In the genomic region with DNA sequence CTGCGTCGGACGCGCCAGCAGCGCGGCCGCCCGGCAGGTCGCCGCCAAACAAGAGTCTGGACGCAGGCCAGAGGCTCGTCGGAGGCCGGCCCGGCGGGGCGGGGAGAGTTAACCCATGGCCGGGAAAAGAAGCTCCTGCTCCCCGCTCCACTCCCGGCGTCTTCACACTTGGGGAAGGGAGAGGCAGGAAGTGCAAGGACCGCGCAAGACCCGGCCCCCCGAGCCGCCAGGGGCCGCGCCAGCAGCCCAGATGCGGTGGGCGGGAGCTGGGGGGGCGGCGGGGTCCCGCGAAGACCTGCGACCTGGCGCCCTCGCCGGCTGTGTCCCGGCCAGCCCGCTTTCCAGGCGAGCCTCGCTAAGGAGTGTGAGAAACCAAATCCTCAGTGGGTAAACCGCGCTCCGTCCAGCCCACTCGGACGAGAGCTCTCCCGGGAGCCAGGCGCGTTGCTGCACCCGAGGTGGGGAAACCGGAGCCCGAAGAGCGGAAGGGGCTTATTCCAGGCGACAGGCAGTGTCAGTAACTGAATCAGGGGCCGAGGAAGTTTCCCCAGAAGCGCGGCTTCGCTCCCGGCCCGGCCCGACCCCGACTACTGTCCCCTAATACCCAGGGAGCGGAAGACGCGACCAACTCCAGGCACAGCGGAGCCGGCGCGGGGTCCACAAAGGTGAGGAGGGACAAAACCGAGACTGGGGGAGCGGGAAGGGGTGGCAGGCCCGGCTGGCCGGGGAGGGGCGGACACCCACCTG, we compare ENCODE assay signal across 8 cellular contexts. TPM values are rescaled to one million over a fixed set of nuclear protein-coding genes. Genes with fewer than 3 reads are reported as not detected.
DNase-seq lines count a peak whose midpoint lies in the region; ATAC-seq, FAIRE-seq and TF ChIP-seq lines count a peak whose summit lies in the region.

No MANE protein-coding gene starts in this region.

- no peak for TF ChIP-seq POLR2A in HepG2 (IDR thresholded peaks at IDR 0.05; ENCODE audit: insufficient read depth in 1 of 2, low read depth in 2 of 2, low read length in 2 of 2)

- TF ChIP-seq RAD21 in HepG2 (CRISPR knock-in tag; IDR thresholded peaks at IDR 0.05), result no peak

- intact Hi-C loops in dendritic cell treated with granulocyte-macrophage colony-stimulating factor and Interleukin-4, amounts not matched to agents 40 ng/mL and 50 ng/mL, for 4 days (cut with micrococcal nuclease), result no loop called here
- intact Hi-C loops in HepG2 (cut with micrococcal nuclease; ENCODE audit: unreplicated experiment), result loop anchor here (5.0 kb wide), 1 partner anchor 52 kb away; no protein-coding TSS in a partner anchor

- H3K9me3 Mint-ChIP-seq in dendritic cell treated with granulocyte-macrophage colony-stimulating factor and Interleukin-4, amounts not matched to agents 40 ng/mL and 50 ng/mL, for 4 days, result no peaks in the 10 kb centered on the region

- BruUV-seq in HepG2 (replicated peaks; lab: Mats Ljungman, UMichigan), result no TSS peak

- CTCF ChIA-PET in HepG2 (lab: Yijun Ruan, JAX; ENCODE audit: low intra/inter-chr PET ratio, low total read pairs), result no interaction called here

- H3K9ac ChIP-seq in BLaER1 treated with 17β-estradiol and CSF1 and Interleukin-3, amounts not matched to agents 10 nM and 100 nM, result peak overlapping the region; percentile 72 to 89 (median 82); a peak in 21 of 22 replicates
- H3K9ac ChIP-seq in HepG2 (ENCODE audit: insufficient read depth, low read depth, low read length), result no peak overlapping the region

- H3K79me2 ChIP-seq in HepG2 (ENCODE audit: insufficient read depth, low read length), result no peaks in the 10 kb centered on the region

- DNase-seq in GM20000 (ENCODE audit: low spot score), result peak; percentile 73
- no peak for DNase-seq in HepG2 (ENCODE audit: low spot score)
- DNase-seq in thoracic aorta (ENCODE audit: low spot score), result no peak

- WGBS in HepG2 (ENCODE audit: low lambda C conversion rate), result 3% methylated on average over 19 of the region's 75 CpGs

- peaks cover 0 to 28% (median 15%) of the 10 kb centered on the region in 11 experiments; a peak in 12 of 22 replicates for H4K20me1 ChIP-seq in BLaER1 treated with 17β-estradiol and CSF1 and Interleukin-3, amounts not matched to agents 10 nM and 100 nM
- no peaks in the 10 kb centered on the region for H4K20me1 ChIP-seq in HepG2 (ENCODE audit: insufficient read depth, low read length)

- H3K4me1 ChIP-seq in BLaER1 treated with 17β-estradiol and CSF1 and Interleukin-3, amounts not matched to agents 10 nM and 100 nM, result peaks cover 10 to 37% (median 29%) of the 10 kb centered on the region in 10 experiments; a peak in 19 of 20 replicates
- peaks cover 19% of the 10 kb centered on the region for H3K4me1 ChIP-seq in HepG2 (ENCODE audit: insufficient read depth, low read length)
- H3K4me1 ChIP-seq in thoracic aorta (ENCODE audit: control insufficient read depth in 1 of 2, low read depth in 2 of 2), result peaks cover 6 to 8% of the 10 kb centered on the region in 2 donors

- peak overlapping the region in 9 of 11 experiments; percentile 41 to 78 (median 68); a peak in 18 of 22 replicates for H3K27ac ChIP-seq in BLaER1 treated with 17β-estradiol and CSF1 and Interleukin-3, amounts not matched to agents 10 nM and 100 nM
- H3K27ac ChIP-seq in HepG2 (ENCODE audit: extremely low read length, insufficient read depth, low read length) (no peak overlapping the region), thoracic aorta (peak overlapping the region; percentile 79 to 86)

- no peak overlapping the region for H3K27ac Mint-ChIP-seq in dendritic cell treated with granulocyte-macrophage colony-stimulating factor and Interleukin-4, amounts not matched to agents 40 ng/mL and 50 ng/mL, for 4 days

- no peak for FAIRE-seq in HepG2 (lab: Jason Lieb, UNC)

- peaks cover 21% of the 10 kb centered on the region for H3K4me1 Mint-ChIP-seq in dendritic cell treated with granulocyte-macrophage colony-stimulating factor and Interleukin-4, amounts not matched to agents 40 ng/mL and 50 ng/mL, for 4 days (ENCODE audit: low read depth)

- peaks cover 0 to 4% (median 0%) of the 10 kb centered on the region in 11 experiments; a peak in 4 of 22 replicates for H3K36me3 ChIP-seq in BLaER1 treated with 17β-estradiol and CSF1 and Interleukin-3, amounts not matched to agents 10 nM and 100 nM
- H3K36me3 ChIP-seq in HepG2 (replicated peaks in 1 of 2; ENCODE audit: control insufficient read depth in 1 of 2, insufficient read depth in 2 of 2, low read length in 2 of 2) (no peaks in the 10 kb centered on the region), thoracic aorta (no peaks in the 10 kb centered on the region)

- peak overlapping the region; percentile 56 to 94 (median 86) for H3K4me3 ChIP-seq in BLaER1 treated with 17β-estradiol and CSF1 and Interleukin-3, amounts not matched to agents 10 nM and 100 nM
- H3K4me3 ChIP-seq in HepG2 (replicated peaks in 1 of 3; ENCODE audit: insufficient read depth in 1 of 3, low read depth in 2 of 3, low read length in 3 of 3), result peak overlapping the region; percentile 58 to 75 (median 63)
- peak overlapping the region; percentile 97 for H3K4me3 ChIP-seq in thoracic aorta

- peak overlapping the region; percentile 91 for H3K4me3 Mint-ChIP-seq in dendritic cell treated with granulocyte-macrophage colony-stimulating factor and Interleukin-4, amounts not matched to agents 40 ng/mL and 50 ng/mL, for 4 days

- peak overlapping the region; percentile 78 to 97 (median 94) for H3K4me2 ChIP-seq in BLaER1 treated with 17β-estradiol and CSF1 and Interleukin-3, amounts not matched to agents 10 nM and 100 nM
- H3K4me2 ChIP-seq in HepG2 (ENCODE audit: low read depth, low read length), result peak overlapping the region; percentile 85

- no peak overlapping the region for H2AFZ ChIP-seq in HepG2 (ENCODE audit: low read length)

- peaks cover 71% of the 10 kb centered on the region for H3K27me3 Mint-ChIP-seq in dendritic cell treated with granulocyte-macrophage colony-stimulating factor and Interleukin-4, amounts not matched to agents 40 ng/mL and 50 ng/mL, for 4 days

- ATAC-seq in HepG2 (peak; percentile 51), thoracic aorta (ENCODE audit: insufficient number of reproducible peaks, low FRiP score, low read depth) (no peak), HG03378 (IDR thresholded peaks at IDR 0.05; ENCODE audit: unreplicated experiment) (no peak), GM21367 (IDR thresholded peaks at IDR 0.05; ENCODE audit: unreplicated experiment) (no peak)

- in situ Hi-C loops in HepG2 (cut with HindIII; ENCODE audit: extremely low pct_ligation_motif_present, low pct_unique_long_range_greater_than_20kb), result no loop called here

- H3K36me3 Mint-ChIP-seq in dendritic cell treated with granulocyte-macrophage colony-stimulating factor and Interleukin-4, amounts not matched to agents 40 ng/mL and 50 ng/mL, for 4 days (ENCODE audit: low read depth), result no peaks in the 10 kb centered on the region

- peaks cover 0 to 18% (median 0%) of the 10 kb centered on the region in 11 experiments; a peak in 7 of 22 replicates for H3K27me3 ChIP-seq in BLaER1 treated with 17β-estradiol and CSF1 and Interleukin-3, amounts not matched to agents 10 nM and 100 nM
- peaks cover 12 to 51% of the 10 kb centered on the region in 2 experiments for H3K27me3 ChIP-seq in HepG2 (ENCODE audit: control insufficient read depth in 1 of 2, insufficient read depth in 2 of 2, low read length in 2 of 2)
- H3K27me3 ChIP-seq in thoracic aorta (replicated peaks; ENCODE audit: insufficient read depth), result no peaks in the 10 kb centered on the region

- no peak for TF ChIP-seq CTCF in GM20000 (IDR thresholded peaks at IDR 0.05; ENCODE audit: extremely low read depth, missing control alignments)
- no peak for TF ChIP-seq CTCF in HepG2 (CRISPR knock-in tag; IDR thresholded peaks at IDR 0.05)
- no peak for TF ChIP-seq CTCF in thoracic aorta (IDR thresholded peaks at IDR 0.05)

- TF ChIP-seq EP300 in HepG2 (IDR thresholded peaks at IDR 0.05; ENCODE audit: low read depth in 2 of 2, low read length in 2 of 2) (no peak), HepG2 (CRISPR knock-in tag; IDR thresholded peaks at IDR 0.05; ENCODE audit: borderline replicate concordance) (no peak)

- POLR2A ChIA-PET in HepG2 (lab: Yijun Ruan, JAX), result no interaction called here

- H3K9me3 ChIP-seq in BLaER1 treated with 17β-estradiol and CSF1 and Interleukin-3, amounts not matched to agents 10 nM and 100 nM (replicated peaks in 1 of 11), result no peaks in the 10 kb centered on the region
- no peaks in the 10 kb centered on the region for H3K9me3 ChIP-seq in HepG2 (ENCODE audit: low read length)
- H3K9me3 ChIP-seq in thoracic aorta, result peaks cover 3% of the 10 kb centered on the region

TF ChIP-seq in PFSK-1, 5 proteins besides CTCF, POLR2A, EP300 and RAD21 (continues in another document):
- TF ChIP-seq SIN3A (IDR thresholded peaks at IDR 0.05; ENCODE audit: borderline replicate concordance, insufficient read depth, low read length), result 0 out of 2 replicates have a peak, but pooled peaks have one; percentile 33

TF ChIP-seq in HepG2, 621 proteins besides CTCF, POLR2A, EP300 and RAD21 (continues in another document):
- TF ChIP-seq MBNL3 (CRISPR knock-in tag; conservative IDR thresholded peaks at IDR 0.05), result no peak

RNA-seq across cellular contexts. Expression of a gene that starts 0.7 kb away (rescaled TPM):
- polyA plus RNA-seq in PFSK-1 (2012; ENCODE audit: insufficient read length, low read depth), result 16.3 TPM
- total RNA-seq in HepG2 (2016; rRNA removed; fragmentation: Illumina TruSeq; extraction: Trizol) (0.09 TPM in 1 of 2 replicates, not detected in the other), thoracic aorta (10 to 100 TPM; 15.6 to 60.2 TPM)
- total RNA-seq in HepG2 (2016; cell fraction: cytosol; rRNA removed; fragmentation: Illumina TruSeq; extraction: Trizol; ENCODE audit: low read depth), result not detected in 2 replicates
- 0.15 TPM in 1 of 2 replicates, not detected in the other for total RNA-seq in HepG2 (2016; cell fraction: insoluble cytoplasmic fraction; rRNA removed; fragmentation: Illumina TruSeq; extraction: Trizol)
- 0.07 and 0.12 TPM in 2 replicates for total RNA-seq in HepG2 (2016; cell fraction: membrane; rRNA removed; fragmentation: Illumina TruSeq; extraction: Trizol)
- total RNA-seq in HepG2 (2016; cell fraction: nucleus; rRNA removed; fragmentation: Illumina TruSeq; extraction: Trizol), result 0.19 and 0.28 TPM in 2 replicates
- polyA plus RNA-seq in HepG2 (2011; rRNA removed), result 0.12 and 0.16 TPM in 2 replicates
- polyA plus RNA-seq in HepG2 (2011; cell fraction: cytosol; rRNA removed), result 0.15 and 0.19 TPM in 2 replicates
- polyA plus RNA-seq in HepG2 (2011; cell fraction: nucleus; rRNA removed), result 1.6 and 1.8 TPM in 2 replicates
- polyA plus RNA-seq in HepG2 (2012), result 0.17 TPM in 1 of 2 replicates, not detected in the other
- polyA plus RNA-seq in HepG2 (2016; cell fraction: cytosol; fragmentation: Illumina TruSeq; extraction: Trizol; ENCODE audit: low read depth), result 0.09 TPM in 1 of 2 replicates, not detected in the other
- polyA plus RNA-seq in HepG2 (2016; cell fraction: insoluble cytoplasmic fraction; fragmentation: Illumina TruSeq; extraction: Trizol; ENCODE audit: low read depth), result 0.05 and 0.12 TPM in 2 replicates
- not detected in 2 replicates for polyA plus RNA-seq in HepG2 (2016; cell fraction: membrane; fragmentation: Illumina TruSeq; extraction: Trizol; ENCODE audit: low read depth)
- 0.16 and 0.21 TPM in 2 replicates for polyA plus RNA-seq in HepG2 (2016; cell fraction: nucleus; fragmentation: Illumina TruSeq; extraction: Trizol; ENCODE audit: insufficient read depth, low read depth)
- polyA minus RNA-seq in HepG2 (2011; rRNA and poly(A)+ RNA removed; ENCODE audit: low replicate concordance), result 0.32 and 0.68 TPM in 2 replicates
- 0.18 and 0.20 TPM in 2 replicates for polyA minus RNA-seq in HepG2 (2011; cell fraction: cytosol; rRNA and poly(A)+ RNA removed)
- polyA minus RNA-seq in HepG2 (2011; cell fraction: nucleus; rRNA and poly(A)+ RNA removed), result 0.13 and 0.75 TPM in 2 replicates

Comparison
In these comparisons a context has a peak if more than half of its experiments do, and no peak if none do; other contexts are left out.
1. RNA of a gene that starts 0.7 kb away (total RNA-seq): 15.6 to 60.2 TPM in thoracic aorta; 0.07 to 0.28 TPM in HepG2; every median in the first group is over 10 times any median in the second.
2. Peak in every context shown above with its lines, with median percentiles within 50 percentile points of each other: H3K4me3 ChIP-seq.